ENCODE assay signal across 17 cellular contexts in the genomic region with DNA sequence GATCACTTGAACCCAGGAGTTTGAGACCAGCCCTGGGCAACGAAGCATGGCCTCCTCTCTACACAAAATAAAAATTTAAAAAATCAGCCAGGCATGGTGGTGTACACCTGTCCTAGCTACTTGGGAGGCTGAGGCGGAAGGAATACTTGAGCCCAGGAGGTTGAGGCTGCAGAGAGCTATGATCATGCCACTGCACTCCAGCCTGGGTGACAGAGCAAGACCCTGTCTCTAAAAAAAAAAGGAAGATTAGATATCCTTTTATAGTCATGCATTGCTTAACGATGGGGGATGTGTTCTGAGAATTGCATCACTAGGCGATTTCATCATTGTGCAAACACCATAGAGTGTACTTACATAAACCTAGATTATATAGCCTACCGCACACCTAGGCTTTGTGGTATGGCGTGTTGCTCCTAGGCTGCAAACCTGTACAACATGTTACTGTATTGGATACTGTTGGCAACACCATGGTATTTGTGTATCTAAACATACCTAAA. TPM values are rescaled to one million over a fixed set of nuclear protein-coding genes. Genes with fewer than 3 reads are reported as not detected.
DNase-seq lines count a peak whose midpoint lies in the region; ATAC-seq and TF ChIP-seq lines count a peak whose summit lies in the region.
"Had no signal": no experiment of that assay in that cellular context is flagged by ENCODE, and none has a peak within 500 bp of the region (broad histone marks: within the 10 kb centered on the region; RNA-seq: fewer than 3 reads in every experiment).

No MANE protein-coding gene starts in this region.

- BruUV-seq in Caco-2 (replicated peaks; lab: Mats Ljungman, UMichigan) = no TSS peak

- POLR2A ChIA-PET in Caco-2 (lab: Charles Lee) = interaction anchor here (0.6 kb wide), 1 partner anchor 9 kb away, joined by 3 read pairs; no protein-coding TSS in a partner anchor
- POLR2A ChIA-PET in naive thymus-derived CD4-positive, alpha-beta T cell (lab: Charles Lee) = no interaction called here

- 29 to 68% methylated on average over 6 of the region's 6 CpGs for WGBS in sigmoid colon, 2 donors

- H3K4me3 Mint-ChIP-seq in Caco-2 (ENCODE audit: unreplicated experiment) = no peak overlapping the region
- H3K4me3 Mint-ChIP-seq in naive thymus-derived CD4-positive, alpha-beta T cell = no peak overlapping the region
- H3K4me3 Mint-ChIP-seq: stimulated activated memory B cell treated with anti-CD40 and anti-IgM and Interleukin-4, amounts not matched to agents 10 μg/mL and 1 μg/mL and 100 μg/mL, for 72 hours had no signal

- no peaks in the 10 kb centered on the region for H3K9me3 Mint-ChIP-seq in Caco-2 (ENCODE audit: unreplicated experiment)
- H3K9me3 Mint-ChIP-seq in naive thymus-derived CD4-positive, alpha-beta T cell = no peaks in the 10 kb centered on the region
- H3K9me3 Mint-ChIP-seq: stimulated activated memory B cell treated with anti-CD40 and anti-IgM and Interleukin-4, amounts not matched to agents 10 μg/mL and 1 μg/mL and 100 μg/mL, for 72 hours had no signal

- intact Hi-C loops in Caco-2 (cut with micrococcal nuclease; ENCODE audit: unreplicated experiment) (loop anchor here (1.0 to 5.0 kb wide), 2 partner anchors 12 to 58 kb away; a partner anchor contains a TSS), sigmoid colon (cut with DNase I) (no loop called here)
- intact Hi-C loops in naive thymus-derived CD4-positive, alpha-beta T cell (cut with micrococcal nuclease) = no loop called here

- H3K4me1 Mint-ChIP-seq in Caco-2 (ENCODE audit: low read depth, unreplicated experiment) = peaks cover 9% of the 10 kb centered on the region
- H3K4me1 Mint-ChIP-seq in naive thymus-derived CD4-positive, alpha-beta T cell = peaks cover 0 to 22% (median 5%) of the 10 kb centered on the region in 7 donors

- H3K4me3 ChIP-seq in Caco-2 (ENCODE audit: low read depth, low read length) (no peak overlapping the region), cardiac fibroblast (replicated peaks in 1 of 2; ENCODE audit: low read depth in 2 of 2, low read length in 2 of 2) (no peak overlapping the region), Peyer's patch (no peak overlapping the region), sigmoid colon (no peak overlapping the region)
- no peak overlapping the region for H3K4me3 ChIP-seq in naive thymus-derived CD4-positive, alpha-beta T cell (ENCODE audit: low read length)

- ATAC-seq in naive thymus-derived CD4-positive, alpha-beta T cell = peak; percentile 70
- ATAC-seq in HG03571 (IDR thresholded peaks at IDR 0.05; ENCODE audit: unreplicated experiment) = no peak
- ATAC-seq: stimulated activated memory B cell treated with anti-CD40 and anti-IgM and Interleukin-4, amounts not matched to agents 10 μg/mL and 1 μg/mL and 100 μg/mL, for 72 hours had no signal

- TF ChIP-seq CTCF in Caco-2 (IDR thresholded peaks at IDR 0.05; ENCODE audit: insufficient read depth in 1 of 2, low read depth in 1 of 2, low read length in 1 of 2, severe bottlenecking in 1 of 2, unreplicated experiment in 1 of 2) (no peak), cardiac fibroblast (IDR thresholded peaks at IDR 0.05; ENCODE audit: low read depth, low read length) (no peak), Peyer's patch (IDR thresholded peaks at IDR 0.05) (no peak), sigmoid colon (IDR thresholded peaks at IDR 0.05) (no peak)

- H3K36me3 Mint-ChIP-seq in Caco-2 (ENCODE audit: insufficient read depth, unreplicated experiment) = peaks cover 87% of the 10 kb centered on the region
- H3K36me3 Mint-ChIP-seq in naive thymus-derived CD4-positive, alpha-beta T cell = peaks cover 24 to 84% (median 45%) of the 10 kb centered on the region in 5 donors

- DNase-seq in Caco-2 (peak; percentile 68 to 78), MV-4-11 (lab: John Stamatoyannopoulos, UW) (peak; percentile 95), cardiac fibroblast (ENCODE audit: low read depth in 2 of 2) (peak; percentile 68 to 72), DMS153 treated with DMSO at 0.1 percent for 48 hours (lab: John Stamatoyannopoulos, UW; ENCODE audit: unreplicated experiment) (no peak), Peyer's patch (no peak), sigmoid colon (no peak)
- DNase-seq in naive thymus-derived CD4-positive, alpha-beta T cell = no peak
- DNase-seq: activated CD4-positive, alpha-beta T cell treated with anti-CD3 and anti-CD28 coated beads, Interleukin-2, amount 50 U/mL, for 4 hours; C1 segment of cervical spinal cord; cortex of kidney; foreskin melanocyte; NCI-H1048; NCI-H524 treated with DMSO at 0.1 percent for 48 hours; stimulated activated CD4-positive, alpha-beta T cell treated with anti-CD3 and anti-CD28 coated beads, Interleukin-2, amount 100 ng/mL, for 24 hours had no signal

- peak overlapping the region; percentile 55 for H3K27ac Mint-ChIP-seq in Caco-2 (ENCODE audit: unreplicated experiment)
- H3K27ac Mint-ChIP-seq in naive thymus-derived CD4-positive, alpha-beta T cell = no peak overlapping the region

- H3K27me3 ChIP-seq in Caco-2 (replicated peaks; ENCODE audit: control insufficient read depth, insufficient read depth, low read length) = no peaks in the 10 kb centered on the region
- H3K27me3 ChIP-seq in naive thymus-derived CD4-positive, alpha-beta T cell (ENCODE audit: control insufficient read depth in 2 of 2, insufficient read depth in 2 of 2, low read length in 2 of 2) = no peaks in the 10 kb centered on the region
- no peaks in the 10 kb centered on the region for H3K27me3 ChIP-seq in Peyer's patch
- H3K27me3 ChIP-seq in sigmoid colon = no peaks in the 10 kb centered on the region

- H3K27ac ChIP-seq in naive thymus-derived CD4-positive, alpha-beta T cell (ENCODE audit: low read depth, low read length) = no peak overlapping the region
- no peak overlapping the region for H3K27ac ChIP-seq in Peyer's patch
- no peak overlapping the region for H3K27ac ChIP-seq in sigmoid colon

- no peaks in the 10 kb centered on the region for H3K27me3 Mint-ChIP-seq in Caco-2 (ENCODE audit: insufficient read depth, unreplicated experiment)
- H3K27me3 Mint-ChIP-seq in naive thymus-derived CD4-positive, alpha-beta T cell = no peaks in the 10 kb centered on the region
- H3K27me3 Mint-ChIP-seq: stimulated activated memory B cell treated with anti-CD40 and anti-IgM and Interleukin-4, amounts not matched to agents 10 μg/mL and 1 μg/mL and 100 μg/mL, for 72 hours had no signal

- no peak for TF ChIP-seq EP300 in sigmoid colon (IDR thresholded peaks at IDR 0.05)

- TF ChIP-seq POLR2A in Peyer's patch (IDR thresholded peaks at IDR 0.05) (no peak), sigmoid colon (IDR thresholded peaks at IDR 0.05) (no peak)

- H3K9me3 ChIP-seq in Caco-2 (no peaks in the 10 kb centered on the region), Peyer's patch (no peaks in the 10 kb centered on the region), sigmoid colon (no peaks in the 10 kb centered on the region)
- H3K9me3 ChIP-seq in naive thymus-derived CD4-positive, alpha-beta T cell (ENCODE audit: control insufficient read depth in 2 of 3, low read length in 3 of 3) = no peaks in the 10 kb centered on the region

- H3K4me1 ChIP-seq in Caco-2 (peaks cover 13% of the 10 kb centered on the region), Peyer's patch (no peaks in the 10 kb centered on the region), sigmoid colon (no peaks in the 10 kb centered on the region)
- peaks cover 0 to under 1% of the 10 kb centered on the region in 2 donors for H3K4me1 ChIP-seq in naive thymus-derived CD4-positive, alpha-beta T cell (ENCODE audit: control insufficient read depth in 2 of 2, insufficient read depth in 2 of 2, low read length in 2 of 2)

- CTCF ChIA-PET in Caco-2 (lab: Charles Lee) = interaction anchor here (0.7 to 1.1 kb wide), 2 partner anchors 10 to 56 kb away, joined by 3 to 5 read pairs; no protein-coding TSS in a partner anchor
- CTCF ChIA-PET in naive thymus-derived CD4-positive, alpha-beta T cell (lab: Charles Lee) = no interaction called here

- peaks cover 10% of the 10 kb centered on the region for H3K36me3 ChIP-seq in Caco-2 (ENCODE audit: control insufficient read depth, insufficient read depth, low read length)
- H3K36me3 ChIP-seq in naive thymus-derived CD4-positive, alpha-beta T cell (ENCODE audit: control insufficient read depth in 2 of 3, insufficient read depth in 3 of 3, low read length in 3 of 3) = peaks cover 31 to 96% (median 53%) of the 10 kb centered on the region in 3 experiments
- H3K36me3 ChIP-seq in Peyer's patch = peaks cover 0 to 100% (median 3%) of the 10 kb centered on the region in 3 donors
- H3K36me3 ChIP-seq in sigmoid colon = peaks cover 60 to 100% (median 88%) of the 10 kb centered on the region in 4 donors

RNA-seq across cellular contexts. Expression of a gene that starts 12.6 kb away (rescaled TPM):
- 53.1 and 60.0 TPM in 2 replicates for total RNA-seq in Caco-2 (2022)
- 10 to 100 TPM; 12.6 to 74.3 (median 27.4) TPM for total RNA-seq in naive thymus-derived CD4-positive, alpha-beta T cell
- polyA plus RNA-seq in naive thymus-derived CD4-positive, alpha-beta T cell = 10 to 100 TPM; 18.7 to 37.6 TPM
- total RNA-seq in Peyer's patch = 10 to 100 TPM; 73.3 to 92.8 (median 89.8) TPM
- 10 to 100 TPM; 23.2 to 27.3 (median 25.8) TPM for total RNA-seq in sigmoid colon
- 100 to 1,000 TPM in 1 of 3 donors, 10 to 100 TPM in 2; 70.7 to 121 (median 81.7) TPM for polyA plus RNA-seq in sigmoid colon

RNA-seq across cellular contexts. Expression of a gene that starts 14.8 kb away (rescaled TPM):
- total RNA-seq in Caco-2 (2022) (not detected in 2 replicates), Peyer's patch (1 to 10 TPM in 1 of 4 donors, under 1 TPM in 1, not detected in 2; 0.27 to 1.7 TPM), sigmoid colon (under 1 TPM in 2 of 4 donors, not detected in 2; 0.54 to 0.55 TPM)
- total RNA-seq in naive thymus-derived CD4-positive, alpha-beta T cell = 1 to 10 TPM in 3 of 5 experiments, under 1 TPM in 2; 0.27 to 2.5 (median 1.6) TPM
- polyA plus RNA-seq in naive thymus-derived CD4-positive, alpha-beta T cell = under 1 TPM in 1 of 2 donors, not detected in 1; 0.16 TPM
- under 1 TPM in 1 of 3 donors, not detected in 2; 0.98 TPM for polyA plus RNA-seq in sigmoid colon
- total RNA-seq: kidney epithelial cell had no signal

RNA-seq across cellular contexts. Expression of a gene that starts 28.4 kb away (rescaled TPM):
- 29.9 and 30.5 TPM in 2 replicates for total RNA-seq in Caco-2 (2022)
- 100 to 1,000 TPM in 1 of 5 experiments, 10 to 100 TPM in 4; 38.7 to 110 (median 63.7) TPM for total RNA-seq in naive thymus-derived CD4-positive, alpha-beta T cell
- 100 to 1,000 TPM; 104 to 147 TPM for polyA plus RNA-seq in naive thymus-derived CD4-positive, alpha-beta T cell
- total RNA-seq in Peyer's patch = 10 to 100 TPM; 46.2 to 68.8 (median 59.3) TPM
- total RNA-seq in sigmoid colon = 10 to 100 TPM; 40.4 to 57.3 (median 50.8) TPM
- 10 to 100 TPM; 62.5 to 79.3 (median 65.3) TPM for polyA plus RNA-seq in sigmoid colon

RNA-seq across cellular contexts. Expression of a gene that starts 35.0 kb away (rescaled TPM):
- total RNA-seq in Caco-2 (2022) (6.7 and 8.3 TPM in 2 replicates), Peyer's patch (10 to 100 TPM in 1 of 4 donors, 1 to 10 TPM in 3; 4.0 to 32.2 (median 6.7) TPM), sigmoid colon (10 to 100 TPM; 21.7 to 28.2 (median 24.8) TPM)
- total RNA-seq in naive thymus-derived CD4-positive, alpha-beta T cell = 10 to 100 TPM; 55.8 to 81.0 (median 74.5) TPM
- polyA plus RNA-seq in naive thymus-derived CD4-positive, alpha-beta T cell = 100 to 1,000 TPM in 1 of 2 donors, 10 to 100 TPM in 1; 68.8 to 135 TPM
- polyA plus RNA-seq in sigmoid colon = 10 to 100 TPM in 2 of 3 donors, 1 to 10 TPM in 1; 5.8 to 16.9 (median 11.4) TPM

RNA-seq across cellular contexts. Expression of a gene that starts 56.4 kb away (rescaled TPM):
- 28.3 and 32.2 TPM in 2 replicates for total RNA-seq in Caco-2 (2022)
- 10 to 100 TPM in 1 of 5 experiments, 1 to 10 TPM in 2, under 1 TPM in 2; 0.58 to 19.7 (median 1.2) TPM for total RNA-seq in naive thymus-derived CD4-positive, alpha-beta T cell
- 1 to 10 TPM; 1.8 to 2.5 TPM for polyA plus RNA-seq in naive thymus-derived CD4-positive, alpha-beta T cell
- 1 to 10 TPM; 3.4 to 9.3 (median 6.5) TPM for total RNA-seq in Peyer's patch
- 1 to 10 TPM in 3 of 4 donors, under 1 TPM in 1; 0.66 to 1.7 (median 1.2) TPM for total RNA-seq in sigmoid colon
- polyA plus RNA-seq in sigmoid colon = 10 to 100 TPM in 1 of 3 donors, 1 to 10 TPM in 2; 3.6 to 15.8 (median 7.6) TPM

Comparison
In these comparisons a context has a peak if more than half of its experiments do, and no peak if none do; other contexts are left out.
1. DNase-seq: peak in Caco-2 (2 of 2), MV-4-11 (single experiment) and cardiac fibroblast (2 of 2); none in naive thymus-derived CD4-positive, alpha-beta T cell (0 of 9), DMS153 treated with DMSO at 0.1 percent for 48 hours (single experiment), Peyer's patch (0 of 3) and sigmoid colon (single experiment).